ENCODE assay signal across 13 cellular contexts in genomic region chr1:14826172-14826636, GRCh38.
A peak's percentile ranks its signal among the peaks of the same experiment; 100 is the strongest.
DNase-seq lines count a peak whose midpoint lies in the region; TF ChIP-seq lines count a peak whose summit lies in the region.
"Had no signal": no experiment of that assay in that cellular context is flagged by ENCODE, and none has a peak within 500 bp of the region (broad histone marks: within the 10 kb centered on the region; RNA-seq: fewer than 3 reads in every experiment).

No MANE protein-coding gene starts in this region.

- H3K4me3 ChIP-seq in sigmoid colon, result no peak overlapping the region
- H3K4me3 ChIP-seq: HAP-1, PC-9 had no signal

- H3K4me1 ChIP-seq in sigmoid colon, result no peaks in the 10 kb centered on the region
- H3K4me1 ChIP-seq: HAP-1 had no signal

- peak; percentile 40 for DNase-seq in G401 (ENCODE audit: low spot score)
- DNase-seq in SK-MEL-5 (ENCODE audit: low read depth, low spot score), result peak; percentile 49
- peak; percentile 92 for DNase-seq in fibroblast of the conjunctiva (ENCODE audit: low read depth)
- peak; percentile 88 for DNase-seq in sigmoid colon
- no peak for DNase-seq in NCI-H748 (lab: John Stamatoyannopoulos, UW; ENCODE audit: unreplicated experiment)
- DNase-seq in cerebellar nuclear complex (lab: John Stamatoyannopoulos, UW), result no peak
- DNase-seq in GOT3 (lab: John Stamatoyannopoulos, UW), result no peak
- DNase-seq: activated T-cell treated with anti-CD3 and anti-CD28 coated beads, Interleukin-2, amount 50 U/mL, for 4 hours; GDM1; NCI-H1092; PC-9; stimulated activated CD4-positive, alpha-beta T cell treated with anti-CD3 and anti-CD28 coated beads, Interleukin-12 subunit alpha, Interleukin-12 subunit beta, amount 100 ng/mL, for 4 hours had no signal

- no peaks in the 10 kb centered on the region for H3K9me3 ChIP-seq in sigmoid colon
- H3K9me3 ChIP-seq: HAP-1 had no signal

- in situ Hi-C loops in G401 (cut with HindIII; ENCODE audit: low sequenced_read_pairs), result no loop called here
- in situ Hi-C loops in SK-MEL-5 (cut with HindIII; ENCODE audit: low pct_unique_long_range_greater_than_20kb, low sequenced_read_pairs), result no loop called here

- peak overlapping the region in 2 of 4 donors; percentile 7 to 48 for H3K27ac ChIP-seq in sigmoid colon
- H3K27ac ChIP-seq: PC-9 had no signal

- H3K27me3 ChIP-seq in sigmoid colon, result no peaks in the 10 kb centered on the region

- no peak for TF ChIP-seq POLR2A in sigmoid colon (IDR thresholded peaks at IDR 0.05)

- no peaks in the 10 kb centered on the region for H3K36me3 ChIP-seq in sigmoid colon
- H3K36me3 ChIP-seq: HAP-1 had no signal

- 56 to 78% methylated on average over 13 of the region's 13 CpGs for WGBS in sigmoid colon, 2 donors

- no peak for TF ChIP-seq CTCF in sigmoid colon (IDR thresholded peaks at IDR 0.05)

- no peak for TF ChIP-seq EP300 in sigmoid colon (IDR thresholded peaks at IDR 0.05)

- intact Hi-C loops in sigmoid colon (cut with DNase I), result no loop called here

Comparison
In these comparisons a context has a peak if more than half of its experiments do, and no peak if none do; other contexts are left out.
1. DNase-seq: peak in G401 (single experiment), SK-MEL-5 (single experiment), fibroblast of the conjunctiva (single experiment) and sigmoid colon (single experiment); none in NCI-H748 (single experiment), cerebellar nuclear complex (0 of 2) and GOT3 (single experiment).